In the genomic region with DNA sequence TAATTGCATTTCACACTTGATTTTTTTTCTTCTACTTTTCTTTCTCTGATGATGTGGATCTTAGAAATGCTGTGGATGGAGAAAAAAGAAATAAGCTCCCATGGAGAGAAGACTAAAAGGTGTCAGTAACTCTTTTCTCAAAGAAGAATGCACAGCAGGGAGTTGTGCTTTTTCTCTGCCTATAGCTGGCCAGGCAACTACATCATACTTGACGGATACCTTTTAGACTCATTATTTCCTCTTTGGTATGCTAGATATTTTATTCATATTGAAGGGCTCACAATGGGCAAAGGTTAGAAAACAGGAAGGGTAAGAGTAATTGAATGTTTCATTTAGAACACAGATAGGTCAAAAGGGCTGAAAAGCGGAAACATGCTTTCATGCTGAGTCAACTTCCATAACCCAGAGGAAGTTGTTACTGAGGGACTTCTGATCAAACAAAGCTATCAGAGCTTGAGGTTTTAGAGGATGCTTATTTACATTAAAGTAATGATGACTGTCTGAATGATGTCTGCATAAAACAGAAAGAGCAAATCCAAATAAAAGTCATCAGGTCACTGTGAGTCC, we compare ENCODE assay signal across 14 cellular contexts.
DNase-seq lines count a peak whose midpoint lies in the region; ATAC-seq, FAIRE-seq and TF ChIP-seq lines count a peak whose summit lies in the region.
"Had no signal": no experiment of that assay in that cellular context is flagged by ENCODE, and none has a peak within 500 bp of the region (broad histone marks: within the 10 kb centered on the region; RNA-seq: fewer than 3 reads in every experiment).

No MANE protein-coding gene starts in this region.

- BruUV-seq in K562 (replicated peaks; lab: Mats Ljungman, UMichigan) = no TSS peak

- no peak overlapping the region for H2AFZ ChIP-seq in K562 (ENCODE audit: low read depth, low read length)

- intact Hi-C loops in K562 (cut with micrococcal nuclease) = no loop called here
- intact Hi-C loops in body of pancreas (cut with DNase I) = no loop called here
- intact Hi-C loops in ascending aorta (cut with DNase I) = no loop called here
- intact Hi-C loops in sigmoid colon (cut with DNase I) = no loop called here

- H3K36me3 ChIP-seq in BLaER1 (no peaks in the 10 kb centered on the region), K562 (ENCODE audit: control insufficient read depth, insufficient read depth, low read length) (no peaks in the 10 kb centered on the region), liver (ENCODE audit: control insufficient read depth in 4 of 4, insufficient read depth in 3 of 4, low read depth in 1 of 4, low read length in 3 of 4) (no peaks in the 10 kb centered on the region), body of pancreas (replicated peaks in 1 of 2; ENCODE audit: insufficient read depth in 1 of 2, low read depth in 2 of 2) (no peaks in the 10 kb centered on the region), ascending aorta (no peaks in the 10 kb centered on the region), sigmoid colon (no peaks in the 10 kb centered on the region)

- in situ Hi-C loops in K562 (cut with MboI) = no loop called here

- H3K9me3 ChIP-seq in BLaER1 (peaks cover 33% of the 10 kb centered on the region), K562 (replicated peaks; ENCODE audit: control insufficient read depth, insufficient read depth, low read depth, low read length) (no peaks in the 10 kb centered on the region; the same call in 1 of the 2 replicates), liver (ENCODE audit: control insufficient read depth in 4 of 4, low read length in 3 of 4) (no peaks in the 10 kb centered on the region), body of pancreas (peaks cover 0 to 9% (median 0%) of the 10 kb centered on the region in 3 donors), ascending aorta (no peaks in the 10 kb centered on the region), sigmoid colon (peaks cover 0 to 3% (median 0%) of the 10 kb centered on the region in 4 donors)

- H3K9ac ChIP-seq in BLaER1 (no peak overlapping the region), K562 (ENCODE audit: insufficient read depth in 1 of 2, low read depth in 2 of 2, low read length in 2 of 2) (no peak overlapping the region), liver (ENCODE audit: low read depth in 1 of 2, low read length in 2 of 2) (no peak overlapping the region)

- H3K27me3 ChIP-seq in BLaER1 (no peaks in the 10 kb centered on the region), K562 (ENCODE audit: control insufficient read depth in 2 of 2, insufficient read depth in 2 of 2, low read length in 2 of 2) (no peaks in the 10 kb centered on the region), liver (ENCODE audit: control insufficient read depth in 4 of 4, insufficient read depth in 4 of 4, low read length in 3 of 4) (no peaks in the 10 kb centered on the region), body of pancreas (no peaks in the 10 kb centered on the region), ascending aorta (no peaks in the 10 kb centered on the region), sigmoid colon (no peaks in the 10 kb centered on the region)

- H3K9me1 ChIP-seq in K562 (ENCODE audit: control insufficient read depth, insufficient read depth, low read length) = no peaks in the 10 kb centered on the region

- FAIRE-seq in K562 (lab: Jason Lieb, UNC) = peak; percentile 46
- FAIRE-seq: endometrium, G401.6 had no signal

- ATAC-seq in K562 = no peak
- no peak for ATAC-seq in body of pancreas

- CTCF ChIA-PET in K562 (lab: Yijun Ruan, JAX; ENCODE audit: low intra/inter-chr PET ratio) = no interaction called here

- TF ChIP-seq RAD21 in K562 (CRISPR knock-in tag; conservative IDR thresholded peaks at IDR 0.05 in 1 of 2, IDR thresholded peaks at IDR 0.05 in 1 of 2) = no peak
- no peak for TF ChIP-seq RAD21 in liver (IDR thresholded peaks at IDR 0.05)

- no peak for TF ChIP-seq POLR2A in K562 (conservative IDR thresholded peaks at IDR 0.05)
- no peak for TF ChIP-seq POLR2A in body of pancreas (IDR thresholded peaks at IDR 0.05)
- TF ChIP-seq POLR2A in sigmoid colon (IDR thresholded peaks at IDR 0.05) = no peak

- H3K4me3 ChIP-seq in BLaER1 (no peak overlapping the region), K562 (no peak overlapping the region), liver (ENCODE audit: low read depth in 1 of 3, low read length in 3 of 3) (no peak overlapping the region), body of pancreas (no peak overlapping the region), ascending aorta (no peak overlapping the region), sigmoid colon (no peak overlapping the region)

- H3K27ac ChIP-seq in BLaER1 (no peak overlapping the region), K562 (ENCODE audit: extremely low read depth, low read depth, low read length) (no peak overlapping the region), liver (ENCODE audit: low read depth in 1 of 2, low read length in 2 of 2) (no peak overlapping the region), body of pancreas (no peak overlapping the region), ascending aorta (no peak overlapping the region), sigmoid colon (no peak overlapping the region)

- TF ChIP-seq EP300 in K562 (IDR thresholded peaks at IDR 0.05; ENCODE audit: low read length) = no peak
- TF ChIP-seq EP300 in sigmoid colon (IDR thresholded peaks at IDR 0.05) = no peak

- WGBS in K562 (ENCODE audit: insufficient coverage, low coverage, missing lambda C conversion rate) = 2% methylated on average over 2 of the region's 2 CpGs
- WGBS in liver = 65% methylated on average over 2 of the region's 2 CpGs
- 54 to 80% methylated on average over 2 of the region's 2 CpGs for WGBS in body of pancreas, 2 donors
- WGBS in sigmoid colon, 2 donors = 50 to 60% methylated on average over 2 of the region's 2 CpGs

- TF ChIP-seq CTCF in K562 (IDR thresholded peaks at IDR 0.05 in 2 of 3, conservative IDR thresholded peaks at IDR 0.05 in 1 of 3; ENCODE audit: insufficient read depth in 2 of 3, low read depth in 1 of 3, low read length in 3 of 3) (no peak), liver (IDR thresholded peaks at IDR 0.05; ENCODE audit: low read depth, low read length, missing input control) (no peak), body of pancreas (IDR thresholded peaks at IDR 0.05) (no peak), ascending aorta (IDR thresholded peaks at IDR 0.05) (no peak), sigmoid colon (IDR thresholded peaks at IDR 0.05) (no peak)

- DNase-seq in LHCN-M2 (ENCODE audit: low read depth) (peak; percentile 1), K562 (ENCODE audit: extremely low read depth in 1 of 4, low spot score in 3 of 4) (no peak), body of pancreas (no peak), ascending aorta (ENCODE audit: low spot score in 2 of 2) (no peak), sigmoid colon (no peak)
- no peak for DNase-seq in activated CD4-positive, CD25-positive, alpha-beta regulatory T cell (lab: John Stamatoyannopoulos, UW)
- DNase-seq: activated CD8-positive, alpha-beta memory T cell treated with anti-CD3 and anti-CD28 coated beads, Interleukin-2, amount 50 U/mL, for 4 hours; hypothalamus; posterior cingulate gyrus; stimulated activated CD4-positive, alpha-beta T cell treated with anti-CD3 and anti-CD28 coated beads, Interleukin-4, amount 100 ng/mL, for 24 hours had no signal

- H3K79me2 ChIP-seq in K562 (ENCODE audit: control insufficient read depth, insufficient read depth, low read length) = no peaks in the 10 kb centered on the region

- H3K4me2 ChIP-seq in BLaER1 = peak overlapping the region; percentile 23; the same call in 1 of the 2 replicates
- no peak overlapping the region for H3K4me2 ChIP-seq in K562 (ENCODE audit: insufficient read depth, low read length)

- H4K20me1 ChIP-seq in BLaER1 = no peaks in the 10 kb centered on the region
- H4K20me1 ChIP-seq in K562 (replicated peaks; ENCODE audit: control insufficient read depth, insufficient read depth, low read length) = no peaks in the 10 kb centered on the region

- H3K4me1 ChIP-seq in BLaER1 (peaks cover 9% of the 10 kb centered on the region), K562 (replicated peaks in 1 of 2; ENCODE audit: control insufficient read depth in 2 of 2, insufficient read depth in 2 of 2, low read length in 2 of 2) (no peaks in the 10 kb centered on the region), liver (ENCODE audit: control insufficient read depth in 4 of 4, insufficient read depth in 4 of 4, low read length in 3 of 4) (no peaks in the 10 kb centered on the region), body of pancreas (no peaks in the 10 kb centered on the region), ascending aorta (no peaks in the 10 kb centered on the region), sigmoid colon (no peaks in the 10 kb centered on the region)

- POLR2A ChIA-PET in K562 (lab: Yijun Ruan, JAX) = no interaction called here

TF ChIP-seq in K562, 482 proteins besides CTCF, POLR2A, EP300 and RAD21 (continues in another document):
- TF ChIP-seq RBM22 (IDR thresholded peaks at IDR 0.05; ENCODE audit: low read depth, low read length, poor library complexity, severe bottlenecking) = no peak
- no peak for TF ChIP-seq CREB3L1 (IDR thresholded peaks at IDR 0.05; ENCODE audit: borderline replicate concordance, low read depth)
- TF ChIP-seq FOS (IDR thresholded peaks at IDR 0.05; ENCODE audit: extremely low read depth, insufficient read length) = no peak

TF ChIP-seq in liver, 16 proteins besides CTCF, POLR2A, EP300 and RAD21:
- TF ChIP-seq, protein P1, sequence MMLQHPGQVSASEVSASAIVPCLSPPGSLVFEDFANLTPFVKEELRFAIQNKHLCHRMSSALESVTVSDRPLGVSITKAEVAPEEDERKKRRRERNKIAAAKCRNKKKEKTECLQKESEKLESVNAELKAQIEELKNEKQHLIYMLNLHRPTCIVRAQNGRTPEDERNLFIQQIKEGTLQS (IDR thresholded peaks at IDR 0.05) = no peak
- TF ChIP-seq NR2F2 (IDR thresholded peaks at IDR 0.05) = peak; percentile 96
